Comparison of ENCODE assay signal across 14 cellular contexts in the genomic region with DNA sequence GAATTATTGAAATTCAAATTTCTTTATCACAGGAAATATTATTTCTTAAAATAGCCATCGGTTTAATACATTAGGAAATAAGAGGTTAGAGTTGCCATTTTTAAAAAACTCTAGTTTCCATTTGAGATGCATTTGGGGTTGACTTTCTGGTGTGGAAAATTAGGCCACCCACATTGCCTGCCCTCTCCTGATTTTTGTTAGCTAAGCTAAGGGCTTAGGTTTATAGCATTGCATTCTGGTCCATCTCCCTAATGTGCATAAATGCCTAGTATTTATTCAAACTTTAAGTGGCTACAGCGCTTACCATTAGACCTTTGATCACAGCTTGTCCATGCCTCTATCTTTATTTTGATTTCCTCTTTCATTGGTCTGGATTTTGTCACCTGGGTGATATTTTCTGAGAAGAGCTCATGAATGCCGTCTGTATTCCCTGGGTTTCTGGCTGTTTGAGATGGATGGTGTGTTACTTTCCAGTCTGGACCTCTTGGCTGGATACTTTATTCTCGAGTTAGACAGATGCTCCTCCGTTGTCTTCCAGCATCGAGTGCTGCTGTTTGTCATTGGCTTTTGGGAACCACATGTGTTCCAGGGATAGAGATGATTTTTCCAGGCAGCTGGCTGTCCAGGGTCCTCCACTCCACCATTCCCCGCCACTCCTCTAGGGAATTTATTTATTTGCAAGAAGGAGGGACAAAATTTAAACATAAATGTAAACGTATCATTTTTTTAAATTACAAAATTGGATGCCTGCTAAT.
DNase-seq lines count a peak whose midpoint lies in the region; ATAC-seq and TF ChIP-seq lines count a peak whose summit lies in the region.
"Had no signal": no experiment of that assay in that cellular context is flagged by ENCODE, and none has a peak within 500 bp of the region (broad histone marks: within the 10 kb centered on the region; RNA-seq: fewer than 3 reads in every experiment).

No MANE protein-coding gene starts in this region.

- peak overlapping the region; percentile 19 for H3K4me3 Mint-ChIP-seq in glutamatergic neuron (ENCODE audit: unreplicated experiment)
- no peak overlapping the region for H3K4me3 Mint-ChIP-seq in neural crest cell
- H3K4me3 Mint-ChIP-seq in stimulated activated naive B cell treated with anti-CD40 and anti-IgM and Interleukin-4, amounts not matched to agents 10 μg/mL and 1 μg/mL and 100 μg/mL, for 72 hours, result no peak overlapping the region
- H3K4me3 Mint-ChIP-seq: B cell; CD8-positive, alpha-beta T cell; H9 had no signal

- H3K4me1 Mint-ChIP-seq in glutamatergic neuron (ENCODE audit: low read depth, unreplicated experiment) (peaks cover 16% of the 10 kb centered on the region), neural crest cell (no peaks in the 10 kb centered on the region)
- H3K4me1 Mint-ChIP-seq in stimulated activated naive B cell treated with anti-CD40 and anti-IgM and Interleukin-4, amounts not matched to agents 10 μg/mL and 1 μg/mL and 100 μg/mL, for 72 hours, result peaks cover 0 to 2% of the 10 kb centered on the region in 2 donors
- H3K4me1 Mint-ChIP-seq: B cell had no signal

- TF ChIP-seq CTCF in glutamatergic neuron (IDR thresholded peaks at IDR 0.05; ENCODE audit: partially characterized antibody, unreplicated experiment), result no peak
- no peak for TF ChIP-seq CTCF in neural crest cell (conservative IDR thresholded peaks at IDR 0.05)
- TF ChIP-seq CTCF in gastroesophageal sphincter (IDR thresholded peaks at IDR 0.05), result no peak

- H3K27ac Mint-ChIP-seq in glutamatergic neuron (ENCODE audit: unreplicated experiment), result peak overlapping the region; percentile 75
- peak overlapping the region; percentile 75 for H3K27ac Mint-ChIP-seq in neural crest cell (ENCODE audit: unreplicated experiment)
- no peak overlapping the region for H3K27ac Mint-ChIP-seq in stimulated activated naive B cell treated with anti-CD40 and anti-IgM and Interleukin-4, amounts not matched to agents 10 μg/mL and 1 μg/mL and 100 μg/mL, for 72 hours
- H3K27ac Mint-ChIP-seq: B cell; CD8-positive, alpha-beta T cell; H9 had no signal

- peaks cover 0 to 21% of the 10 kb centered on the region in 2 donors for H3K36me3 ChIP-seq in gastroesophageal sphincter

- DNase-seq in NCI-H82 (lab: John Stamatoyannopoulos, UW) (peak; percentile 25), NCI-H82 treated with DMSO at 0.1 percent for 48 hours (lab: John Stamatoyannopoulos, UW; ENCODE audit: unreplicated experiment) (no peak), NCI-H524 treated with DMSO at 0.1 percent for 48 hours (lab: John Stamatoyannopoulos, UW) (peak; percentile 89), glutamatergic neuron (no peak), neural crest cell (ENCODE audit: low read depth, low spot score) (no peak)
- no peak for DNase-seq in stimulated activated naive B cell treated with anti-CD40 and anti-IgM and Interleukin-4, amounts not matched to agents 10 μg/mL and 1 μg/mL and 100 μg/mL, for 72 hours
- no peak for DNase-seq in stimulated activated naive CD4-positive, alpha-beta T cell (lab: John Stamatoyannopoulos, UW)
- DNase-seq: 8988T; Calu3; CD8-positive, alpha-beta T cell; H9 had no signal

- no peak overlapping the region for H3K27ac ChIP-seq in gastroesophageal sphincter
- H3K27ac ChIP-seq: BLaER1 treated with 17β-estradiol and CSF1 and Interleukin-3, amounts not matched to agents 10 nM and 100 nM had no signal

- H3K27me3 ChIP-seq in gastroesophageal sphincter, result no peaks in the 10 kb centered on the region
- H3K27me3 ChIP-seq: BLaER1 treated with 17β-estradiol and CSF1 and Interleukin-3, amounts not matched to agents 10 nM and 100 nM had no signal

- no peak for TF ChIP-seq EP300 in gastroesophageal sphincter (IDR thresholded peaks at IDR 0.05)

- WGBS in gastroesophageal sphincter (ENCODE audit: low coverage in 1 of 2), 2 donors, result 58 to 63% methylated on average over 6 to 8 of the region's 8 CpGs

- no peak for ATAC-seq in stimulated activated naive B cell treated with anti-CD40 and anti-IgM and Interleukin-4, amounts not matched to agents 10 μg/mL and 1 μg/mL and 100 μg/mL, for 72 hours (replicated peaks)
- ATAC-seq in gastroesophageal sphincter, result no peak
- ATAC-seq: CD8-positive, alpha-beta T cell had no signal

- TF ChIP-seq POLR2A in gastroesophageal sphincter (IDR thresholded peaks at IDR 0.05), result no peak

- peaks cover 6% of the 10 kb centered on the region for H3K9me3 Mint-ChIP-seq in glutamatergic neuron (ENCODE audit: unreplicated experiment)
- peaks cover 3% of the 10 kb centered on the region for H3K9me3 Mint-ChIP-seq in neural crest cell
- peaks cover 9 to 12% of the 10 kb centered on the region in 2 donors for H3K9me3 Mint-ChIP-seq in stimulated activated naive B cell treated with anti-CD40 and anti-IgM and Interleukin-4, amounts not matched to agents 10 μg/mL and 1 μg/mL and 100 μg/mL, for 72 hours

- no peak overlapping the region for H3K4me3 ChIP-seq in gastroesophageal sphincter
- H3K4me3 ChIP-seq: BLaER1 treated with 17β-estradiol and CSF1 and Interleukin-3, amounts not matched to agents 10 nM and 100 nM had no signal

- H3K27me3 Mint-ChIP-seq in glutamatergic neuron (ENCODE audit: unreplicated experiment), result peaks cover 5% of the 10 kb centered on the region
- H3K27me3 Mint-ChIP-seq in neural crest cell (ENCODE audit: low read depth), result no peaks in the 10 kb centered on the region
- no peaks in the 10 kb centered on the region for H3K27me3 Mint-ChIP-seq in stimulated activated naive B cell treated with anti-CD40 and anti-IgM and Interleukin-4, amounts not matched to agents 10 μg/mL and 1 μg/mL and 100 μg/mL, for 72 hours
- H3K27me3 Mint-ChIP-seq: B cell had no signal

- H3K4me1 ChIP-seq in gastroesophageal sphincter, result no peaks in the 10 kb centered on the region
- H3K4me1 ChIP-seq: BLaER1 treated with 17β-estradiol and CSF1 and Interleukin-3, amounts not matched to agents 10 nM and 100 nM had no signal

- H3K36me3 Mint-ChIP-seq in glutamatergic neuron (ENCODE audit: unreplicated experiment), result peaks cover 10% of the 10 kb centered on the region
- peaks cover 10% of the 10 kb centered on the region for H3K36me3 Mint-ChIP-seq in neural crest cell (ENCODE audit: low read depth)
- peaks cover 27 to 51% of the 10 kb centered on the region in 2 donors for H3K36me3 Mint-ChIP-seq in stimulated activated naive B cell treated with anti-CD40 and anti-IgM and Interleukin-4, amounts not matched to agents 10 μg/mL and 1 μg/mL and 100 μg/mL, for 72 hours

- no peaks in the 10 kb centered on the region for H3K9me3 ChIP-seq in gastroesophageal sphincter

Comparison
In these comparisons a context has a peak if more than half of its experiments do, and no peak if none do; other contexts are left out.
1. DNase-seq: peak in NCI-H82 (single experiment) and NCI-H524 treated with DMSO at 0.1 percent for 48 hours (single experiment); none in NCI-H82 treated with DMSO at 0.1 percent for 48 hours (single experiment), glutamatergic neuron (single experiment), neural crest cell (single experiment), stimulated activated naive B cell treated with anti-CD40 and anti-IgM and Interleukin-4, amounts not matched to agents 10 μg/mL and 1 μg/mL and 100 μg/mL, for 72 hours (single experiment) and stimulated activated naive CD4-positive, alpha-beta T cell (0 of 6).